ENCODE assay signal across 9 cellular contexts in the genomic region with DNA sequence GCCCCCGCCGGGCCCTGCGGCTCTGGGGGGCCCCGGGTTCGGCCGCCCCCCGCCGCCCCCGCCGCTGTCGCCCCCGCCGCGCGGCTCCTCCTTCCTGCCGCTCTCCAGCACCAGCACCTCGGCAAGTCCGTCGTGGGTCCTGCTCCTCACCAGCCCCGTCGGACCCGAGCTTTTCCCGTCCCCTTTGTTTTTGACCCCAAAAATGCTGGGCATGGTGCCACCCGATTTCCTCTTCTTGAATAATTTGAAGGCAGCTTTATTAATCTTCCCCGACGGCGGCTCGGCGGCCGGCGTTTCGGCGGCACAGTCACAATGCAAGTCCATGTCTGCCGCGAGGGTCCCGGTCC. TPM values are rescaled to one million over a fixed set of nuclear protein-coding genes. Genes with fewer than 3 reads are reported as not detected.
A peak's percentile ranks its signal among the peaks of the same experiment; 100 is the strongest.
DNase-seq lines count a peak whose midpoint lies in the region; ATAC-seq and TF ChIP-seq lines count a peak whose summit lies in the region.
"Had no signal": no experiment of that assay in that cellular context is flagged by ENCODE, and none has a peak within 500 bp of the region (broad histone marks: within the 10 kb centered on the region; RNA-seq: fewer than 3 reads in every experiment).

No MANE protein-coding gene starts in this region.

- peaks cover 78% of the 10 kb centered on the region for H3K27me3 Mint-ChIP-seq in nephron progenitor cell (ENCODE audit: low read depth, poor library complexity)

- H3K4me1 Mint-ChIP-seq in nephron progenitor cell, result peaks cover 24% of the 10 kb centered on the region

- H3K4me3 Mint-ChIP-seq in nephron progenitor cell, result peak overlapping the region; percentile 86

- peak overlapping the region; percentile 23; the same call in 1 of the 2 replicates for H3K4me3 ChIP-seq in AG04449 (ENCODE audit: low read depth, low read length)
- H3K4me3 ChIP-seq in choroid plexus epithelial cell (ENCODE audit: low read depth, low read length), result peak overlapping the region; percentile 37

- CTCF ChIA-PET in AG04449 (lab: Yijun Ruan, JAX), result no interaction called here

- POLR2A ChIA-PET in AG04449 (lab: Yijun Ruan, JAX), result no interaction called here

- peak; percentile 20 for ATAC-seq in HG03175 (IDR thresholded peaks at IDR 0.05; ENCODE audit: unreplicated experiment)
- no peak for ATAC-seq in HG03039 (IDR thresholded peaks at IDR 0.05; ENCODE audit: unreplicated experiment)

- H3K9me3 Mint-ChIP-seq in nephron progenitor cell, result peaks cover 9% of the 10 kb centered on the region

- DNase-seq in AG04449 (ENCODE audit: low read depth, low spot score) (no peak), choroid plexus epithelial cell (ENCODE audit: low read depth) (no peak), nephron progenitor cell (no peak), AG08395 (ENCODE audit: low spot score) (no peak), occipital lobe (lab: John Stamatoyannopoulos, UW) (no peak), GM20000 (ENCODE audit: low spot score) (no peak)

- H3K36me3 Mint-ChIP-seq in nephron progenitor cell (ENCODE audit: low read depth), result no peaks in the 10 kb centered on the region

- no peak for TF ChIP-seq CTCF in AG04449 (IDR thresholded peaks at IDR 0.05; ENCODE audit: insufficient read depth, low read length, missing control alignments)
- TF ChIP-seq CTCF in choroid plexus epithelial cell (conservative IDR thresholded peaks at IDR 0.05; ENCODE audit: low read depth, low read length), result no peak
- no peak for TF ChIP-seq CTCF in nephron progenitor cell (IDR thresholded peaks at IDR 0.05)
- no peak for TF ChIP-seq CTCF in GM20000 (IDR thresholded peaks at IDR 0.05; ENCODE audit: extremely low read depth, missing control alignments)

- H3K27ac Mint-ChIP-seq in nephron progenitor cell, result no peak overlapping the region

RNA-seq across cellular contexts. Expression of a gene that starts 0.9 kb away (rescaled TPM):
- 161 TPM for total RNA-seq in occipital lobe
- total RNA-seq: pulmonary artery endothelial cell had no signal
